ENCODE assay signal across 8 cellular contexts in genomic region chr12:118376089-118377004, GRCh38. TPM values are rescaled to one million over a fixed set of nuclear protein-coding genes. Genes with fewer than 3 reads are reported as not detected.
DNase-seq lines count a peak whose midpoint lies in the region; ATAC-seq, FAIRE-seq and TF ChIP-seq lines count a peak whose summit lies in the region.

A gene with protein sequence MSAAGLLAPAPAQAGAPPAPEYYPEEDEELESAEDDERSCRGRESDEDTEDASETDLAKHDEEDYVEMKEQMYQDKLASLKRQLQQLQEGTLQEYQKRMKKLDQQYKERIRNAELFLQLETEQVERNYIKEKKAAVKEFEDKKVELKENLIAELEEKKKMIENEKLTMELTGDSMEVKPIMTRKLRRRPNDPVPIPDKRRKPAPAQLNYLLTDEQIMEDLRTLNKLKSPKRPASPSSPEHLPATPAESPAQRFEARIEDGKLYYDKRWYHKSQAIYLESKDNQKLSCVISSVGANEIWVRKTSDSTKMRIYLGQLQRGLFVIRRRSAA (plus strand): TSS chr12:118376555. CDS start chr12:118376692, 137 bp downstream.

- H3K9me3 ChIP-seq in left ventricle myocardium inferior (replicated peaks) (no peaks in the 10 kb centered on the region), upper lobe of left lung (no peaks in the 10 kb centered on the region)

- H3K4me3 Mint-ChIP-seq in progenitor cell of endocrine pancreas (ENCODE audit: low read depth), result peak within 1 kb of the TSS; percentile 95

- no peaks in the 10 kb centered on the region for H3K27me3 Mint-ChIP-seq in progenitor cell of endocrine pancreas

- H3K27ac Mint-ChIP-seq in progenitor cell of endocrine pancreas, result peak within 1 kb of the TSS; percentile 100

- H3K4me3 ChIP-seq in left ventricle myocardium inferior (peak within 1 kb of the TSS; percentile 99), upper lobe of left lung (peak within 1 kb of the TSS; percentile 71 to 97 (median 89))

- H3K36me3 ChIP-seq in left ventricle myocardium inferior, result peaks cover 17% of the 10 kb centered on the region
- H3K36me3 ChIP-seq in upper lobe of left lung, result peaks cover 1 to 29% (median 19%) of the 10 kb centered on the region in 4 donors

- intact Hi-C loops in T-helper 2 cell treated with Interferon-gamma antibody and Interleukin-4, amounts not matched to agents 100 ng/mL and 5 ng/mL, for 36 hours (cut with micrococcal nuclease), result loop anchor here (1.0 to 10.0 kb wide), 4 partner anchors 240 to 1288 kb away; partner anchors contain the start of genes FBXO21, PEBP1 and PRKAB1
- intact Hi-C loops in left ventricle myocardium inferior (cut with micrococcal nuclease), result no loop called here

- H3K4me1 ChIP-seq in left ventricle myocardium inferior (peaks cover 65% of the 10 kb centered on the region), upper lobe of left lung (peaks cover 24 to 40% (median 29%) of the 10 kb centered on the region in 4 donors)

- DNase-seq in D721Med (ENCODE audit: insufficient read length, low spot score), result peak; percentile 63
- peak; percentile 70 for DNase-seq in H54 (ENCODE audit: insufficient read length, low spot score)
- peak; percentile 86 to 92 for DNase-seq in NCI-H187 (lab: John Stamatoyannopoulos, UW)
- DNase-seq in left ventricle myocardium inferior, result peak; percentile 93
- DNase-seq in progenitor cell of endocrine pancreas (ENCODE audit: low spot score, unreplicated experiment), result peak; percentile 95
- peak; percentile 93 to 99 for DNase-seq in upper lobe of left lung

- TF ChIP-seq POLR2A in H54 (IDR thresholded peaks at IDR 0.05; ENCODE audit: low read depth, low read length) (no peak), upper lobe of left lung (IDR thresholded peaks at IDR 0.05) (peak in 1 of 4 donors; percentile 74)

- no peak for TF ChIP-seq EP300 in upper lobe of left lung (IDR thresholded peaks at IDR 0.05)

- peak; percentile 76 to 83 for ATAC-seq in upper lobe of left lung (ENCODE audit: low FRiP score in 2 of 2)

- no peaks in the 10 kb centered on the region for H3K9me3 Mint-ChIP-seq in progenitor cell of endocrine pancreas (ENCODE audit: low read depth)

- H3K27ac ChIP-seq in angular gyrus (ENCODE audit: low read depth, low read length) (peak within 1 kb of the TSS; percentile 98), left ventricle myocardium inferior (replicated peaks) (peak within 1 kb of the TSS; percentile 95), upper lobe of left lung (peak within 1 kb of the TSS; percentile 93 to 98 (median 96))

- 0 to 1% methylated on average over 3 to 16 of the region's 102 CpGs for WGBS in upper lobe of left lung, 2 donors

- peaks cover 30% of the 10 kb centered on the region for H3K4me1 Mint-ChIP-seq in progenitor cell of endocrine pancreas (ENCODE audit: low read depth)

- peaks cover 5% of the 10 kb centered on the region for H3K36me3 Mint-ChIP-seq in progenitor cell of endocrine pancreas (ENCODE audit: insufficient read depth)

- FAIRE-seq in D721Med (lab: Jason Lieb, UNC) (no peak), H54 (lab: Jason Lieb, UNC) (peak; percentile 75)

- H3K27me3 ChIP-seq in left ventricle myocardium inferior (ENCODE audit: low read depth) (no peaks in the 10 kb centered on the region), upper lobe of left lung (no peaks in the 10 kb centered on the region)

- TF ChIP-seq CTCF in D721Med (IDR thresholded peaks at IDR 0.05; ENCODE audit: insufficient read depth, missing control alignments), result peak; percentile 92
- TF ChIP-seq CTCF in left ventricle myocardium inferior (IDR thresholded peaks at IDR 0.05; ENCODE audit: borderline replicate concordance), result peak; percentile 99
- peak; percentile 94 for TF ChIP-seq CTCF in progenitor cell of endocrine pancreas (IDR thresholded peaks at IDR 0.05; ENCODE audit: unreplicated experiment)
- peak; percentile 97 to 99 (median 98) for TF ChIP-seq CTCF in upper lobe of left lung (IDR thresholded peaks at IDR 0.05)

RNA-seq across cellular contexts. Expression of the gene that starts here (rescaled TPM):
- 23.8 and 27.7 TPM in 2 replicates for total RNA-seq in T-helper 2 cell treated with Interferon-gamma antibody and Interleukin-4, amounts not matched to agents 100 ng/mL and 5 ng/mL, for 36 hours
- 20.4 TPM for total RNA-seq in left ventricle myocardium inferior
- 57.8 and 62.2 TPM in 2 replicates for total RNA-seq in progenitor cell of endocrine pancreas
- total RNA-seq in upper lobe of left lung, result 10 to 100 TPM; 18.4 to 69.1 (median 35.1) TPM

Comparison
In these comparisons a context has a peak if more than half of its experiments do, and no peak if none do; other contexts are left out.
1. Peak in every context shown above with its lines: DNase-seq, ATAC-seq, H3K4me3 ChIP-seq and H3K27ac ChIP-seq.